In genomic region chrX:153884136-153885076, GRCh38 we compare ENCODE assay signal across 1 cellular context.
TF ChIP-seq lines count a peak whose summit lies in the region.

No MANE protein-coding gene starts in this region.

TF ChIP-seq in SK-N-SH treated with all-trans-retinoic acid at 6 μM for 48 hours, 23 proteins besides CTCF, POLR2A, EP300 and RAD21 (continued from another document):
- TF ChIP-seq POU6F1 (CRISPR knock-in tag; IDR thresholded peaks at IDR 0.05; ENCODE audit: borderline replicate concordance, low read depth) (no peak), ESRRG (CRISPR knock-in tag; IDR thresholded peaks at IDR 0.05) (no peak), PPARA (CRISPR knock-in tag; IDR thresholded peaks at IDR 0.05; ENCODE audit: borderline replicate concordance) (no peak)
TF ChIP-seq in SK-N-SH treated with all-trans-retinoic acid at 6 μM for 48 hours: peak in this region for 0.
